8 cellular contexts compared by ENCODE assay signal in genomic region chr7:35975851-35976454, GRCh38.
A peak's percentile ranks its signal among the peaks of the same experiment; 100 is the strongest.
DNase-seq lines count a peak whose midpoint lies in the region.

No MANE protein-coding gene starts in this region.

- DNase-seq in NCI-H187 (lab: John Stamatoyannopoulos, UW), result peak; percentile 27 to 38
- DNase-seq in NCI-H187 treated with DMSO at 0.1 percent for 48 hours (lab: John Stamatoyannopoulos, UW), result no peak
- DNase-seq in HCEC 1CT, result peak; percentile 60
- DNase-seq in NCI-H1417 (lab: John Stamatoyannopoulos, UW), result peak; percentile 63 to 91 (median 70)
- peak; percentile 66 for DNase-seq in SKM-1 treated with dmso at 0.1 percent for 144 hours (lab: John Stamatoyannopoulos, UW; ENCODE audit: unreplicated experiment)
- peak; percentile 82 for DNase-seq in cerebellar cortex (ENCODE audit: low spot score)
- peak; percentile 89 for DNase-seq in left kidney (ENCODE audit: low read depth, low spot score)
- peak in 5 of 6 experiments; percentile 9 to 69 (median 25) for DNase-seq in stimulated activated naive CD4-positive, alpha-beta T cell (lab: John Stamatoyannopoulos, UW)
